Comparison of ENCODE assay signal across 1 cellular context in genomic region chr22:37559521-37559900, GRCh38.
TF ChIP-seq lines count a peak whose summit lies in the region.

No MANE protein-coding gene starts in this region.

TF ChIP-seq in IMR-90, 13 proteins besides CTCF, POLR2A, EP300 and RAD21:
- TF ChIP-seq, protein P1, sequence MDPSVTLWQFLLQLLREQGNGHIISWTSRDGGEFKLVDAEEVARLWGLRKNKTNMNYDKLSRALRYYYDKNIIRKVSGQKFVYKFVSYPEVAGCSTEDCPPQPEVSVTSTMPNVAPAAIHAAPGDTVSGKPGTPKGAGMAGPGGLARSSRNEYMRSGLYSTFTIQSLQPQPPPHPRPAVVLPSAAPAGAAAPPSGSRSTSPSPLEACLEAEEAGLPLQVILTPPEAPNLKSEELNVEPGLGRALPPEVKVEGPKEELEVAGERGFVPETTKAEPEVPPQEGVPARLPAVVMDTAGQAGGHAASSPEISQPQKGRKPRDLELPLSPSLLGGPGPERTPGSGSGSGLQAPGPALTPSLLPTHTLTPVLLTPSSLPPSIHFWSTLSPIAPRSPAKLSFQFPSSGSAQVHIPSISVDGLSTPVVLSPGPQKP (IDR thresholded peaks at IDR 0.05; ENCODE audit: borderline replicate concordance, low read depth, low read length) = no peak
- TF ChIP-seq CHD1 (IDR thresholded peaks at IDR 0.05; ENCODE audit: low read depth, low read length) = no peak
- TF ChIP-seq BHLHE40 (IDR thresholded peaks at IDR 0.05; ENCODE audit: low read depth, low read length) = no peak
- TF ChIP-seq SMC3 (IDR thresholded peaks at IDR 0.05; ENCODE audit: low read depth, low read length) = no peak
- TF ChIP-seq MXI1 (IDR thresholded peaks at IDR 0.05; ENCODE audit: borderline replicate concordance, low read depth, low read length) = no peak
- no peak for TF ChIP-seq NFE2L2 (IDR thresholded peaks at IDR 0.05; ENCODE audit: low read depth, low read length)
- no peak for TF ChIP-seq MAZ (IDR thresholded peaks at IDR 0.05; ENCODE audit: borderline replicate concordance, low read depth, low read length)
- no peak for TF ChIP-seq FOS (IDR thresholded peaks at IDR 0.05; ENCODE audit: low read depth, low read length)
- no peak for TF ChIP-seq USF2 (IDR thresholded peaks at IDR 0.05; ENCODE audit: low read depth, low read length)
- no peak for TF ChIP-seq RCOR1 (IDR thresholded peaks at IDR 0.05; ENCODE audit: insufficient replicate concordance, low read length)
- no peak for TF ChIP-seq MAFK (IDR thresholded peaks at IDR 0.05; ENCODE audit: low read depth, low read length)
- TF ChIP-seq RFX5 (IDR thresholded peaks at IDR 0.05; ENCODE audit: low read depth, low read length) = no peak
- TF ChIP-seq CEBPB (IDR thresholded peaks at IDR 0.05; ENCODE audit: low read depth, low read length) = no peak
